In genomic region chr20:36401336-36401735, GRCh38 we compare ENCODE assay signal across 24 cellular contexts.
"Had no signal": no experiment of that assay in that cellular context is flagged by ENCODE, and none has a peak within 500 bp of the region (broad histone marks: within the 10 kb centered on the region; RNA-seq: fewer than 3 reads in every experiment).

No MANE protein-coding gene starts in this region.

- H3K9me3 ChIP-seq: ascending aorta had no signal

- H3K27me3 ChIP-seq: cardiac muscle cell had no signal

- DNase-seq: activated CD4-positive, alpha-beta memory T cell treated with anti-CD3 and anti-CD28 coated beads for 36 hours; activated CD4-positive, alpha-beta T cell treated with anti-CD3 and anti-CD28 coated beads, Interleukin-2, amount 10 ng/mL, durations not matched to agents 24 days and 14 days; activated CD8-positive, alpha-beta memory T cell treated with anti-CD3 and anti-CD28 coated beads, Interleukin-2, amount 50 U/mL, for 4 hours; activated effector memory CD4-positive, alpha-beta T cell treated with Interleukin-2 at 50 U/mL for 16 hours; activated naive CD4-positive, alpha-beta T cell treated with anti-CD3 and anti-CD28 coated beads, Interleukin-2, amount 10 ng/mL, durations not matched to agents 7 days and 5 days; activated naive CD8-positive, alpha-beta T cell treated with anti-CD3 and anti-CD28 coated beads, Interleukin-2, amount 50 U/mL, for 24 hours; activated T-cell treated with anti-CD3 and anti-CD28 coated beads for 4 hours; activated T-cell treated with anti-CD3 and anti-CD28 coated beads, Interleukin-2, amount 50 U/mL, for 4 hours; amniotic stem cell; Karpas-422; KBM-7; NCI-H1105; NCI-H1417 treated with DMSO at 0.1 percent for 48 hours; NCI-H187 treated with DMSO at 0.1 percent for 48 hours; NCI-H2081; NCI-H226; NCI-H446 treated with DMSO at 0.1 percent for 48 hours; NCI-H524; NCI-H82; NK-92 treated with Interleukin-12 subunit alpha and Interleukin-12 subunit beta, amount 100 ng/mL, for 24 hours; PC-3; Right ventricle myocardium superior had no signal

- H3K4me1 ChIP-seq: ascending aorta had no signal

- ATAC-seq: activated naive CD8-positive, alpha-beta T cell treated with anti-CD3 and anti-CD28 coated beads, Interleukin-2, amount 50 U/mL, for 24 hours; activated T-cell treated with anti-CD3 and anti-CD28 coated beads, Interleukin-2, amount 50 U/mL, for 4 hours; PC-3 had no signal

- H3K27ac ChIP-seq: ascending aorta, cardiac muscle cell had no signal

- H3K36me3 ChIP-seq: ascending aorta, cardiac muscle cell had no signal

- H3K4me3 ChIP-seq: ascending aorta, cardiac muscle cell had no signal
